1 cellular context compared by ENCODE assay signal in the genomic region with DNA sequence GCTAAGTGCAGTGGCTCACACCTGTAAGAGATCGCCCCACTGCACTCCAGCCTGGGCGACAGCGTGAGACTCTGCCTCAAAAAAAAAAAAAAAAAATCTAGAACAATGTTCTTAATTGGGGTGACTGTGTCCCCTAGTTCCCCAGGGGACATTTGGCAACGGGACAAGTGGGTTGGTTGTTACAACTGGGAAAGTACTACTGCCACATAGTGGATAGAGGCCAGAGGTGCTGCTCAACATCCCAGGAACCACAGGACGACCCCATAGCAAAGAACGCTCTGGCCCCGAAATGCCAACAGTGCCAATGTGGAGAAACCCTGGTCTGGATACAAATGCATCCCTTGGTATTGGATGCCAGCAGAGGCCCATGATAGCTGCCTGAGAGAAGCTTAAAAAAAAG.
TF ChIP-seq lines count a peak whose summit lies in the region.

No MANE protein-coding gene starts in this region.

TF ChIP-seq in WTC11, 78 proteins besides CTCF, POLR2A, EP300 and RAD21:
- TF ChIP-seq SP1 (CRISPR knock-in tag; conservative IDR thresholded peaks at IDR 0.05), result no peak
- TF ChIP-seq ZNF138 (CRISPR knock-in tag; conservative IDR thresholded peaks at IDR 0.05), result no peak
- TF ChIP-seq ZNF317 (CRISPR knock-in tag; IDR thresholded peaks at IDR 0.05; ENCODE audit: borderline replicate concordance, low read depth), result no peak
- TF ChIP-seq, protein P1, sequence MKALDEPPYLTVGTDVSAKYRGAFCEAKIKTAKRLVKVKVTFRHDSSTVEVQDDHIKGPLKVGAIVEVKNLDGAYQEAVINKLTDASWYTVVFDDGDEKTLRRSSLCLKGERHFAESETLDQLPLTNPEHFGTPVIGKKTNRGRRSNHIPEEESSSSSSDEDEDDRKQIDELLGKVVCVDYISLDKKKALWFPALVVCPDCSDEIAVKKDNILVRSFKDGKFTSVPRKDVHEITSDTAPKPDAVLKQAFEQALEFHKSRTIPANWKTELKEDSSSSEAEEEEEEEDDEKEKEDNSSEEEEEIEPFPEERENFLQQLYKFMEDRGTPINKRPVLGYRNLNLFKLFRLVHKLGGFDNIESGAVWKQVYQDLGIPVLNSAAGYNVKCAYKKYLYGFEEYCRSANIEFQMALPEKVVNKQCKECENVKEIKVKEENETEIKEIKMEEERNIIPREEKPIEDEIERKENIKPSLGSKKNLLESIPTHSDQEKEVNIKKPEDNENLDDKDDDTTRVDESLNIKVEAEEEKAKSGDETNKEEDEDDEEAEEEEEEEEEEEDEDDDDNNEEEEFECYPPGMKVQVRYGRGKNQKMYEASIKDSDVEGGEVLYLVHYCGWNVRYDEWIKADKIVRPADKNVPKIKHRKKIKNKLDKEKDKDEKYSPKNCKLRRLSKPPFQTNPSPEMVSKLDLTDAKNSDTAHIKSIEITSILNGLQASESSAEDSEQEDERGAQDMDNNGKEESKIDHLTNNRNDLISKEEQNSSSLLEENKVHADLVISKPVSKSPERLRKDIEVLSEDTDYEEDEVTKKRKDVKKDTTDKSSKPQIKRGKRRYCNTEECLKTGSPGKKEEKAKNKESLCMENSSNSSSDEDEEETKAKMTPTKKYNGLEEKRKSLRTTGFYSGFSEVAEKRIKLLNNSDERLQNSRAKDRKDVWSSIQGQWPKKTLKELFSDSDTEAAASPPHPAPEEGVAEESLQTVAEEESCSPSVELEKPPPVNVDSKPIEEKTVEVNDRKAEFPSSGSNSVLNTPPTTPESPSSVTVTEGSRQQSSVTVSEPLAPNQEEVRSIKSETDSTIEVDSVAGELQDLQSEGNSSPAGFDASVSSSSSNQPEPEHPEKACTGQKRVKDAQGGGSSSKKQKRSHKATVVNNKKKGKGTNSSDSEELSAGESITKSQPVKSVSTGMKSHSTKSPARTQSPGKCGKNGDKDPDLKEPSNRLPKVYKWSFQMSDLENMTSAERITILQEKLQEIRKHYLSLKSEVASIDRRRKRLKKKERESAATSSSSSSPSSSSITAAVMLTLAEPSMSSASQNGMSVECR (CRISPR knock-in tag; IDR thresholded peaks at IDR 0.05; ENCODE audit: borderline replicate concordance), result no peak
- no peak for TF ChIP-seq ZNF232 (CRISPR knock-in tag; IDR thresholded peaks at IDR 0.05)
- TF ChIP-seq, protein P2, sequence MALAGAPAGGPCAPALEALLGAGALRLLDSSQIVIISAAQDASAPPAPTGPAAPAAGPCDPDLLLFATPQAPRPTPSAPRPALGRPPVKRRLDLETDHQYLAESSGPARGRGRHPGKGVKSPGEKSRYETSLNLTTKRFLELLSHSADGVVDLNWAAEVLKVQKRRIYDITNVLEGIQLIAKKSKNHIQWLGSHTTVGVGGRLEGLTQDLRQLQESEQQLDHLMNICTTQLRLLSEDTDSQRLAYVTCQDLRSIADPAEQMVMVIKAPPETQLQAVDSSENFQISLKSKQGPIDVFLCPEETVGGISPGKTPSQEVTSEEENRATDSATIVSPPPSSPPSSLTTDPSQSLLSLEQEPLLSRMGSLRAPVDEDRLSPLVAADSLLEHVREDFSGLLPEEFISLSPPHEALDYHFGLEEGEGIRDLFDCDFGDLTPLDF (CRISPR knock-in tag; IDR thresholded peaks at IDR 0.05), result no peak
